Comparison of ENCODE assay signal across 2 cellular contexts in genomic region chr2:235866373-235866772, GRCh38.
TF ChIP-seq lines count a peak whose summit lies in the region.

No MANE protein-coding gene starts in this region.

TF ChIP-seq in IMR-90, 13 proteins besides CTCF, POLR2A, EP300 and RAD21 (continued from another document):
- TF ChIP-seq ELK1 (IDR thresholded peaks at IDR 0.05; ENCODE audit: borderline replicate concordance, low read depth, low read length) = no peak
TF ChIP-seq in IMR-90: peak in this region for 0.

TF ChIP-seq in HEK293T, 16 proteins besides CTCF, POLR2A, EP300 and RAD21 (continued from another document):
- no peak for TF ChIP-seq L3MBTL2 (conservative IDR thresholded peaks at IDR 0.05)
- no peak for TF ChIP-seq NFRKB (IDR thresholded peaks at IDR 0.05)
